In genomic region chr13:76993021-76993420, GRCh38 we compare ENCODE assay signal across 9 cellular contexts. TPM values are rescaled to one million over a fixed set of nuclear protein-coding genes. Genes with fewer than 3 reads are reported as not detected.
DNase-seq lines count a peak whose midpoint lies in the region; ATAC-seq and TF ChIP-seq lines count a peak whose summit lies in the region.
"Had no signal": no experiment of that assay in that cellular context is flagged by ENCODE, and none has a peak within 500 bp of the region (broad histone marks: within the 10 kb centered on the region; RNA-seq: fewer than 3 reads in every experiment).

No MANE protein-coding gene starts in this region.

- intact Hi-C loops in stomach (cut with DNase I; ENCODE audit: low total_unique reads), result no loop called here

- peaks cover 9% of the 10 kb centered on the region for H3K4me1 ChIP-seq in iPS-18a (ENCODE audit: control insufficient read depth, low read depth, low read length)
- H3K4me1 ChIP-seq in stomach, result peaks cover 15 to 36% (median 26%) of the 10 kb centered on the region in 4 donors

- H3K27me3 ChIP-seq in HL-60 (ENCODE audit: insufficient read depth, poor library complexity, severe bottlenecking), result no peaks in the 10 kb centered on the region
- H3K27me3 ChIP-seq in iPS-18a (ENCODE audit: control insufficient read depth, insufficient read depth, low read length), result peaks cover 11% of the 10 kb centered on the region
- no peaks in the 10 kb centered on the region for H3K27me3 ChIP-seq in stomach

- no peaks in the 10 kb centered on the region for H3K9me3 ChIP-seq in iPS-18a (ENCODE audit: control insufficient read depth, low read depth, low read length)
- no peaks in the 10 kb centered on the region for H3K9me3 ChIP-seq in stomach

- peak overlapping the region; percentile 95 for H3K4me3 Mint-ChIP-seq in activated T-helper 17 cell treated with anti-CD3 and anti-CD28 coated beads, Interleukin-2, amount 50 U/mL, for 72 hours

- H3K36me3 ChIP-seq in iPS-18a (ENCODE audit: control insufficient read depth, low read depth, low read length) (peaks cover 3% of the 10 kb centered on the region), stomach (peaks cover 7 to 27% (median 24%) of the 10 kb centered on the region in 4 donors)

- ATAC-seq in activated T-helper 17 cell treated with anti-CD3 and anti-CD28 coated beads, Interleukin-2, amount 50 U/mL, for 72 hours (replicated peaks), result no peak
- ATAC-seq in HG02970 (IDR thresholded peaks at IDR 0.05; ENCODE audit: low FRiP score, unreplicated experiment), result no peak

- TF ChIP-seq CTCF in HL-60 (IDR thresholded peaks at IDR 0.05; ENCODE audit: insufficient read depth, low read length) (no peak), stomach (IDR thresholded peaks at IDR 0.05) (no peak)

- no peak for TF ChIP-seq EP300 in stomach (IDR thresholded peaks at IDR 0.05)

- no peaks in the 10 kb centered on the region for H3K27me3 Mint-ChIP-seq in activated T-helper 17 cell treated with anti-CD3 and anti-CD28 coated beads, Interleukin-2, amount 50 U/mL, for 72 hours

- H3K27ac Mint-ChIP-seq in activated T-helper 17 cell treated with anti-CD3 and anti-CD28 coated beads, Interleukin-2, amount 50 U/mL, for 72 hours, result peak overlapping the region; percentile 98

- peaks cover 20% of the 10 kb centered on the region for H3K4me1 Mint-ChIP-seq in activated T-helper 17 cell treated with anti-CD3 and anti-CD28 coated beads, Interleukin-2, amount 50 U/mL, for 72 hours

- H3K36me3 Mint-ChIP-seq in activated T-helper 17 cell treated with anti-CD3 and anti-CD28 coated beads, Interleukin-2, amount 50 U/mL, for 72 hours (ENCODE audit: low read depth), result peaks cover 58% of the 10 kb centered on the region

- H3K4me3 ChIP-seq in HL-60 (replicated peaks; ENCODE audit: insufficient read depth, low read length) (peak overlapping the region; percentile 61), iPS-18a (ENCODE audit: low read length) (peak overlapping the region; percentile 99), stomach (peak overlapping the region; percentile 57 to 88 (median 76))

- no peaks in the 10 kb centered on the region for H3K9me3 Mint-ChIP-seq in activated T-helper 17 cell treated with anti-CD3 and anti-CD28 coated beads, Interleukin-2, amount 50 U/mL, for 72 hours

- H3K9ac ChIP-seq in iPS-18a (ENCODE audit: low read length), result peak overlapping the region; percentile 86

- TF ChIP-seq POLR2A in stomach (IDR thresholded peaks at IDR 0.05), result no peak

- DNase-seq in HL-60 (ENCODE audit: low read depth in 1 of 2, low spot score in 1 of 2), result no peak
- no peak for DNase-seq in stomach
- DNase-seq in AML-193 (lab: John Stamatoyannopoulos, UW), result no peak
- DNase-seq in effector CD4-positive, alpha-beta T cell, result no peak
- DNase-seq in stimulated activated CD8-positive, alpha-beta memory T cell treated with anti-CD3 and anti-CD28 coated beads, Interleukin-4, amount 100 ng/mL, for 48 hours, result no peak

- H3K27ac ChIP-seq in HL-60 (replicated peaks) (no peak overlapping the region; the same call in 1 of the 2 replicates), iPS-18a (ENCODE audit: low read length) (no peak overlapping the region), stomach (peak overlapping the region in 4 of 5 donors; percentile 90 to 97 (median 94))

- WGBS in stomach, 5 donors, result 23 to 38% (median 30%) methylated on average over 3 of the region's 3 CpGs

RNA-seq across cellular contexts. Expression of gene CLN5, which starts 1.1 kb away (rescaled TPM):
- total RNA-seq in activated T-helper 17 cell treated with anti-CD3 and anti-CD28 coated beads, Interleukin-2, amount 50 U/mL, for 72 hours, result 10 to 100 TPM in 1 of 2 donors, 1 to 10 TPM in 1; 9.9 to 29.0 TPM
- total RNA-seq in stomach, result 10 to 100 TPM in 4 of 5 donors, under 1 TPM in 1; under 0.01 to 84.3 (median 22.9) TPM
- polyA plus RNA-seq in stomach, result 10 to 100 TPM in 1 of 3 donors, 1 to 10 TPM in 2; 8.4 to 15.0 (median 9.8) TPM

RNA-seq across cellular contexts. Expression of gene FBXL3, which starts 33.9 kb away (rescaled TPM):
- total RNA-seq in activated T-helper 17 cell treated with anti-CD3 and anti-CD28 coated beads, Interleukin-2, amount 50 U/mL, for 72 hours, result 10 to 100 TPM; 38.9 to 53.3 TPM
- total RNA-seq in stomach, result 10 to 100 TPM; 14.7 to 91.4 (median 48.4) TPM
- 10 to 100 TPM; 12.7 to 21.2 (median 16.4) TPM for polyA plus RNA-seq in stomach

RNA-seq across cellular contexts. Expression of gene ACOD1, which starts 44.7 kb away (rescaled TPM):
- not detected for total RNA-seq in activated T-helper 17 cell treated with anti-CD3 and anti-CD28 coated beads, Interleukin-2, amount 50 U/mL, for 72 hours
- total RNA-seq in stomach, result not detected
- under 1 TPM in 1 of 3 donors, not detected in 2; 0.05 TPM for polyA plus RNA-seq in stomach
- total RNA-seq: T-helper 2 cell treated with Interferon-gamma antibody and Interleukin-4, amounts not matched to agents 100 ng/mL and 5 ng/mL, for 36 hours had no signal

Comparison
In these comparisons a context has a peak if more than half of its experiments do, and no peak if none do; other contexts are left out.
1. H3K27ac ChIP-seq: peak in stomach (4 of 5); none in HL-60 (single experiment) and iPS-18a (single experiment).
2. Peak in every context shown above with its lines, with median percentiles within 50 percentile points of each other: H3K4me3 ChIP-seq.